ENCODE assay signal across 35 cellular contexts in the genomic region with DNA sequence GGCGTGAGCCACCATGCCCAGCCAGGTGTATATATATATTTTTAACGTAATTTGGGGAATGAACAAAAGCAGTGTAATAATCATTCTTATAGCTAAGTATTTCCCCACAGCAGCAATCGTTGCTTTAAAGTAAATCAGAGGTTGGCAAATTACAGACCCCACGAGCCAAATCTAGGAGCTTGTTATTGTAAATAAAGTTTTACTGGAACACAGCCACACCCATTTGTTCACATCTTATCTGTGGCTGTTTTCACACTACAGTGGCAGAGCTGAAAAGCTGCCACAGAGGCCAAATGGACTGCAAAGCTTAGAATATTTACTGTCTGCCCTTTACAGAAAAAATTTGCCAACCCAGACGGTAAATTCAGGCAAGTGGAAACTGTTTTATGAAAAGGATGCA.
"Had no signal": no experiment of that assay in that cellular context is flagged by ENCODE, and none has a peak within 500 bp of the region (broad histone marks: within the 10 kb centered on the region; RNA-seq: fewer than 3 reads in every experiment).

No MANE protein-coding gene starts in this region.

- H3K4me3 ChIP-seq: MG63 had no signal

- H3K9me3 ChIP-seq: MG63 had no signal

- H3K36me3 ChIP-seq: MG63 had no signal

- DNase-seq: Karpas-422, Kasumi-1, MG63, MM.1S, MV-4-11, NCI-H1048, NCI-H1092, NCI-H1092 treated with DMSO at 0.1 percent for 48 hours, NCI-H1105, NCI-H1105 treated with DMSO at 0.1 percent for 48 hours, NCI-H1417, NCI-H1417 treated with DMSO at 0.1 percent for 48 hours, NCI-H1436, NCI-H1436 treated with DMSO at 0.1 percent for 48 hours, NCI-H146, NCI-H1694, NCI-H1694 treated with DMSO at 0.1 percent for 48 hours, NCI-H187, NCI-H187 treated with DMSO at 0.1 percent for 48 hours, NCI-H1930, NCI-H2029, NCI-H2029 treated with DMSO at 0.1 percent for 48 hours, NCI-H2081, NCI-H2081 treated with DMSO at 0.1 percent for 48 hours, NCI-H2107, NCI-H2171, NCI-H2171 treated with DMSO at 0.1 percent for 48 hours, NCI-H2227 treated with DMSO at 0.1 percent for 48 hours, NCI-H226, NCI-H345, NCI-H446, NCI-H446 treated with DMSO at 0.1 percent for 48 hours, NCI-H510A, NCI-H510A treated with DMSO at 0.1 percent for 48 hours, NCI-H524 had no signal

- H3K27me3 ChIP-seq: MG63 had no signal
